Comparison of ENCODE assay signal across 10 cellular contexts in genomic region chr3:193910886-193911738, GRCh38.
A peak's percentile ranks its signal among the peaks of the same experiment; 100 is the strongest.
DNase-seq lines count a peak whose midpoint lies in the region; ATAC-seq and TF ChIP-seq lines count a peak whose summit lies in the region.
"Had no signal": no experiment of that assay in that cellular context is flagged by ENCODE, and none has a peak within 500 bp of the region (broad histone marks: within the 10 kb centered on the region; RNA-seq: fewer than 3 reads in every experiment).

No MANE protein-coding gene starts in this region.

- H3K4me1 ChIP-seq in CD8-positive, alpha-beta memory T cell (ENCODE audit: insufficient read depth, low read length) = peaks cover 30% of the 10 kb centered on the region

- H3K4me3 Mint-ChIP-seq in CD8-positive, alpha-beta memory T cell = peak overlapping the region in 2 of 7 donors; percentile 35 to 67
- H3K4me3 Mint-ChIP-seq in activated CD4-positive, alpha-beta memory T cell treated with anti-CD3 and anti-CD28 coated beads for 36 hours = no peak overlapping the region
- H3K4me3 Mint-ChIP-seq in mesothelial cell of epicardium (no peak overlapping the region), immature natural killer cell (no peak overlapping the region)
- no peak overlapping the region for H3K4me3 Mint-ChIP-seq in activated CD8-positive, alpha-beta memory T cell treated with anti-CD3 and anti-CD28 coated beads, Interleukin-2, amount 10 ng/mL, durations not matched to agents 7 days and 5 days
- H3K4me3 Mint-ChIP-seq: neural crest cell had no signal

- no peaks in the 10 kb centered on the region for H3K36me3 Mint-ChIP-seq in CD8-positive, alpha-beta memory T cell
- H3K36me3 Mint-ChIP-seq in activated CD4-positive, alpha-beta memory T cell treated with anti-CD3 and anti-CD28 coated beads for 36 hours = peaks cover 4% of the 10 kb centered on the region
- no peaks in the 10 kb centered on the region for H3K36me3 Mint-ChIP-seq in mesothelial cell of epicardium
- H3K36me3 Mint-ChIP-seq in immature natural killer cell = no peaks in the 10 kb centered on the region
- no peaks in the 10 kb centered on the region for H3K36me3 Mint-ChIP-seq in activated CD8-positive, alpha-beta memory T cell treated with anti-CD3 and anti-CD28 coated beads, Interleukin-2, amount 10 ng/mL, durations not matched to agents 7 days and 5 days

- no peak for DNase-seq in CD8-positive, alpha-beta memory T cell
- peak; percentile 29 for DNase-seq in KBM-7
- DNase-seq in activated CD4-positive, alpha-beta memory T cell treated with anti-CD3 and anti-CD28 coated beads for 36 hours = peak; percentile 29
- no peak for DNase-seq in mesothelial cell of epicardium (ENCODE audit: low spot score in 2 of 2, unreplicated experiment in 2 of 2)
- DNase-seq in immature natural killer cell = no peak
- no peak for DNase-seq in activated CD8-positive, alpha-beta memory T cell treated with anti-CD3 and anti-CD28 coated beads, Interleukin-2, amount 10 ng/mL, durations not matched to agents 7 days and 5 days
- DNase-seq: activated CD4-positive, alpha-beta T cell treated with anti-CD3 and anti-CD28 coated beads, Interleukin-2, amount 50 U/mL, for 4 hours; SHP77 had no signal

- peaks cover 10 to 25% (median 10%) of the 10 kb centered on the region in 3 donors for H3K4me1 Mint-ChIP-seq in CD8-positive, alpha-beta memory T cell
- H3K4me1 Mint-ChIP-seq in activated CD4-positive, alpha-beta memory T cell treated with anti-CD3 and anti-CD28 coated beads for 36 hours (ENCODE audit: low read depth) = peaks cover 21% of the 10 kb centered on the region
- H3K4me1 Mint-ChIP-seq in mesothelial cell of epicardium (peaks cover 60% of the 10 kb centered on the region), immature natural killer cell (peaks cover 8 to 12% of the 10 kb centered on the region in 2 donors)
- H3K4me1 Mint-ChIP-seq in activated CD8-positive, alpha-beta memory T cell treated with anti-CD3 and anti-CD28 coated beads, Interleukin-2, amount 10 ng/mL, durations not matched to agents 7 days and 5 days = peaks cover 22% of the 10 kb centered on the region

- H3K4me3 ChIP-seq in CD8-positive, alpha-beta memory T cell (ENCODE audit: low read length) = no peak overlapping the region

- peak overlapping the region in 2 of 8 donors; percentile 41 to 70 for H3K27ac Mint-ChIP-seq in CD8-positive, alpha-beta memory T cell
- no peak overlapping the region for H3K27ac Mint-ChIP-seq in activated CD4-positive, alpha-beta memory T cell treated with anti-CD3 and anti-CD28 coated beads for 36 hours
- H3K27ac Mint-ChIP-seq in mesothelial cell of epicardium = peak overlapping the region; percentile 80
- H3K27ac Mint-ChIP-seq in immature natural killer cell = peak overlapping the region in 2 of 6 donors; percentile 3 to 7
- H3K27ac Mint-ChIP-seq in activated CD8-positive, alpha-beta memory T cell treated with anti-CD3 and anti-CD28 coated beads, Interleukin-2, amount 10 ng/mL, durations not matched to agents 7 days and 5 days = no peak overlapping the region

- CTCF ChIA-PET in CD8-positive, alpha-beta memory T cell (lab: Charles Lee) = no interaction called here
- CTCF ChIA-PET in activated CD4-positive, alpha-beta memory T cell treated with anti-CD3 and anti-CD28 coated beads for 36 hours (lab: Charles Lee) = no interaction called here
- CTCF ChIA-PET in activated CD8-positive, alpha-beta memory T cell treated with anti-CD3 and anti-CD28 coated beads, Interleukin-2, amount 10 ng/mL, durations not matched to agents 7 days and 5 days (lab: Charles Lee) = no interaction called here

- in situ Hi-C loops in KBM-7 (cut with MboI; ENCODE audit: low pct_unique_long_range_greater_than_20kb, low sequenced_read_pairs) = no loop called here

- H3K27ac ChIP-seq in CD8-positive, alpha-beta memory T cell (ENCODE audit: low read depth, low read length) = peak overlapping the region; percentile 66

- no peaks in the 10 kb centered on the region for H3K9me3 Mint-ChIP-seq in CD8-positive, alpha-beta memory T cell
- peaks cover 12% of the 10 kb centered on the region for H3K9me3 Mint-ChIP-seq in activated CD4-positive, alpha-beta memory T cell treated with anti-CD3 and anti-CD28 coated beads for 36 hours
- H3K9me3 Mint-ChIP-seq in mesothelial cell of epicardium (peaks cover 12% of the 10 kb centered on the region), immature natural killer cell (no peaks in the 10 kb centered on the region)
- no peaks in the 10 kb centered on the region for H3K9me3 Mint-ChIP-seq in activated CD8-positive, alpha-beta memory T cell treated with anti-CD3 and anti-CD28 coated beads, Interleukin-2, amount 10 ng/mL, durations not matched to agents 7 days and 5 days (ENCODE audit: low read depth)

- no peaks in the 10 kb centered on the region for H3K36me3 ChIP-seq in CD8-positive, alpha-beta memory T cell (ENCODE audit: insufficient read depth, low read length)

- intact Hi-C loops in activated CD4-positive, alpha-beta memory T cell treated with anti-CD3 and anti-CD28 coated beads for 36 hours (cut with micrococcal nuclease) = loop anchor here (2.0 kb wide), 1 partner anchor 54 kb away; no protein-coding TSS in a partner anchor

- no peak for ATAC-seq in activated CD8-positive, alpha-beta memory T cell treated with anti-CD3 and anti-CD28 coated beads, Interleukin-2, amount 10 ng/mL, durations not matched to agents 7 days and 5 days
- no peak for ATAC-seq in GM21717 (IDR thresholded peaks at IDR 0.05; ENCODE audit: unreplicated experiment)

- H3K27me3 Mint-ChIP-seq in CD8-positive, alpha-beta memory T cell = peaks cover 0 to 5% of the 10 kb centered on the region in 2 donors
- H3K27me3 Mint-ChIP-seq in activated CD4-positive, alpha-beta memory T cell treated with anti-CD3 and anti-CD28 coated beads for 36 hours = no peaks in the 10 kb centered on the region
- H3K27me3 Mint-ChIP-seq in mesothelial cell of epicardium (ENCODE audit: low read depth) (no peaks in the 10 kb centered on the region), immature natural killer cell (ENCODE audit: low read depth in 3 of 3) (peaks cover 0 to 5% (median 2%) of the 10 kb centered on the region in 3 donors)
- peaks cover 21% of the 10 kb centered on the region for H3K27me3 Mint-ChIP-seq in activated CD8-positive, alpha-beta memory T cell treated with anti-CD3 and anti-CD28 coated beads, Interleukin-2, amount 10 ng/mL, durations not matched to agents 7 days and 5 days

- TF ChIP-seq CTCF in mesothelial cell of epicardium (IDR thresholded peaks at IDR 0.05; ENCODE audit: unreplicated experiment) = no peak

- H3K27me3 ChIP-seq in CD8-positive, alpha-beta memory T cell (ENCODE audit: insufficient read depth, low read length, poor library complexity, severe bottlenecking) = no peaks in the 10 kb centered on the region

- H3K9me3 ChIP-seq in CD8-positive, alpha-beta memory T cell (ENCODE audit: low read length) = no peaks in the 10 kb centered on the region

- POLR2A ChIA-PET in CD8-positive, alpha-beta memory T cell (lab: Charles Lee) = no interaction called here
- POLR2A ChIA-PET in activated CD4-positive, alpha-beta memory T cell treated with anti-CD3 and anti-CD28 coated beads for 36 hours (lab: Charles Lee) = no interaction called here

Comparison
In these comparisons a context has a peak if more than half of its experiments do, and no peak if none do; other contexts are left out.
1. DNase-seq: peak in KBM-7 (single experiment) and activated CD4-positive, alpha-beta memory T cell treated with anti-CD3 and anti-CD28 coated beads for 36 hours (single experiment); none in CD8-positive, alpha-beta memory T cell (0 of 5), mesothelial cell of epicardium (0 of 2), immature natural killer cell (0 of 3) and activated CD8-positive, alpha-beta memory T cell treated with anti-CD3 and anti-CD28 coated beads, Interleukin-2, amount 10 ng/mL, durations not matched to agents 7 days and 5 days (single experiment).